9 cellular contexts compared by ENCODE assay signal in genomic region chr7:47979832-47980181, GRCh38. TPM values are rescaled to one million over a fixed set of nuclear protein-coding genes. Genes with fewer than 3 reads are reported as not detected.
A peak's percentile ranks its signal among the peaks of the same experiment; 100 is the strongest.
DNase-seq lines count a peak whose midpoint lies in the region; ATAC-seq and TF ChIP-seq lines count a peak whose summit lies in the region.
"Had no signal": no experiment of that assay in that cellular context is flagged by ENCODE, and none has a peak within 500 bp of the region (broad histone marks: within the 10 kb centered on the region; RNA-seq: fewer than 3 reads in every experiment).

No MANE protein-coding gene starts in this region.

- no peak overlapping the region for H2BK12ac ChIP-seq in mesenchymal stem cell (ENCODE audit: low read length in 2 of 2)

- H2AK5ac ChIP-seq in mesenchymal stem cell (ENCODE audit: low read length, severe bottlenecking), result no peak overlapping the region

- H3K27ac ChIP-seq in cardiac muscle cell (peak overlapping the region; percentile 74), body of pancreas (peak overlapping the region; percentile 79 to 87 (median 83)), mesenchymal stem cell (ENCODE audit: low read length, poor library complexity, severe bottlenecking) (no peak overlapping the region)

- H2BK5ac ChIP-seq in mesenchymal stem cell (ENCODE audit: low read depth, low read length, poor library complexity, severe bottlenecking), result no peak overlapping the region

- no peak overlapping the region for H3K4ac ChIP-seq in mesenchymal stem cell (ENCODE audit: low read depth in 1 of 2, low read length in 2 of 2)

- H4K8ac ChIP-seq in mesenchymal stem cell (ENCODE audit: low read length), result peak overlapping the region; percentile 38

- no peak overlapping the region for H2BK120ac ChIP-seq in mesenchymal stem cell (ENCODE audit: low read depth, low read length)

- H3K18ac ChIP-seq in mesenchymal stem cell (ENCODE audit: low read depth in 1 of 2, low read length in 2 of 2), result no peak overlapping the region

- H3K27me3 Mint-ChIP-seq in type B pancreatic cell, result no peaks in the 10 kb centered on the region

- peak overlapping the region; percentile 99 for H3K4me3 Mint-ChIP-seq in type B pancreatic cell

- no peaks in the 10 kb centered on the region for H3K9me3 Mint-ChIP-seq in type B pancreatic cell

- TF ChIP-seq POLR2A in body of pancreas (IDR thresholded peaks at IDR 0.05), result no peak

- H3K9me3 ChIP-seq in cardiac muscle cell (ENCODE audit: low read depth) (no peaks in the 10 kb centered on the region), body of pancreas (no peaks in the 10 kb centered on the region), mesenchymal stem cell (ENCODE audit: control insufficient read depth, low read length) (no peaks in the 10 kb centered on the region)

- peaks cover 17% of the 10 kb centered on the region for H3K36me3 Mint-ChIP-seq in type B pancreatic cell

- H3K27ac Mint-ChIP-seq in type B pancreatic cell, result no peak overlapping the region

- peak overlapping the region; percentile 84 for H3K4me2 ChIP-seq in mesenchymal stem cell (ENCODE audit: low read length, poor library complexity, severe bottlenecking)

- H3K9ac ChIP-seq in mesenchymal stem cell (ENCODE audit: low read length), result peak overlapping the region; percentile 95

- H3K23ac ChIP-seq in mesenchymal stem cell (ENCODE audit: low read length in 2 of 2), result no peak overlapping the region

- no peak overlapping the region for H3K14ac ChIP-seq in mesenchymal stem cell (ENCODE audit: low read length in 2 of 2)

- H3K4me3 ChIP-seq in cardiac muscle cell, result peak overlapping the region; percentile 34
- H3K4me3 ChIP-seq in body of pancreas, result peak overlapping the region; percentile 65 to 81
- H3K4me3 ChIP-seq in mesenchymal stem cell (ENCODE audit: insufficient read depth in 1 of 2, low read depth in 1 of 2, low read length in 2 of 2), result peak overlapping the region; percentile 76 to 96

- H2AFZ ChIP-seq in mesenchymal stem cell (ENCODE audit: low read depth, low read length), result peak overlapping the region; percentile 88

- H3K36me3 ChIP-seq in cardiac muscle cell (peaks cover 26% of the 10 kb centered on the region), body of pancreas (replicated peaks in 1 of 2; ENCODE audit: insufficient read depth in 1 of 2, low read depth in 2 of 2) (peaks cover 4 to 21% of the 10 kb centered on the region in 2 donors), mesenchymal stem cell (ENCODE audit: control insufficient read depth in 1 of 2, insufficient read depth in 2 of 2, low read depth in 1 of 2, low read length in 2 of 2) (peaks cover 13 to 32% of the 10 kb centered on the region in 2 experiments)

- intact Hi-C loops in cardiac septum (cut with DNase I) (no loop called here), body of pancreas (cut with DNase I) (loop anchor here (5.0 kb wide), 1 partner anchor 112 kb away; no protein-coding TSS in a partner anchor)

- DNase-seq in cardiac muscle cell (ENCODE audit: low read depth in 1 of 2, low spot score in 1 of 2), result no peak
- DNase-seq in cardiac septum (ENCODE audit: low spot score), result no peak
- DNase-seq in body of pancreas, result no peak
- peak; percentile 33 for DNase-seq in mesenchymal stem cell
- DNase-seq in type B pancreatic cell (ENCODE audit: extremely low spot score, unreplicated experiment), result no peak
- no peak for DNase-seq in activated gamma-delta T cell (lab: John Stamatoyannopoulos, UW)
- no peak for DNase-seq in activated CD8-positive, alpha-beta memory T cell treated with anti-CD3 and anti-CD28 coated beads, Interleukin-2, amount 50 U/mL, for 48 hours
- DNase-seq in UCSD-AML1 (lab: John Stamatoyannopoulos, UW; ENCODE audit: unreplicated experiment), result no peak

- peaks cover 12% of the 10 kb centered on the region for H3K79me1 ChIP-seq in mesenchymal stem cell (replicated peaks; ENCODE audit: low read length, poor library complexity, severe bottlenecking)

- H3K4me1 ChIP-seq in cardiac muscle cell (ENCODE audit: low read depth), result peaks cover 6% of the 10 kb centered on the region
- H3K4me1 ChIP-seq in body of pancreas, result peaks cover 11% of the 10 kb centered on the region
- H3K4me1 ChIP-seq in mesenchymal stem cell (ENCODE audit: control insufficient read depth, insufficient read depth, low read depth, low read length), result peaks cover 2% of the 10 kb centered on the region

- no peak overlapping the region for H4K91ac ChIP-seq in mesenchymal stem cell (ENCODE audit: low read length)

- 16 to 17% methylated on average over 7 of the region's 7 CpGs for WGBS in body of pancreas, 2 donors
- 71% methylated on average over 1 of the region's 7 CpGs for WGBS in mesenchymal stem cell

- no peak for TF ChIP-seq CTCF in cardiac muscle cell (IDR thresholded peaks at IDR 0.05; ENCODE audit: low read depth, low read length)
- TF ChIP-seq CTCF in body of pancreas (IDR thresholded peaks at IDR 0.05), result no peak
- TF ChIP-seq CTCF in type B pancreatic cell (conservative IDR thresholded peaks at IDR 0.05), result no peak

- no peaks in the 10 kb centered on the region for H3K27me3 ChIP-seq in cardiac muscle cell
- H3K27me3 ChIP-seq in body of pancreas, result no peaks in the 10 kb centered on the region
- no peaks in the 10 kb centered on the region for H3K27me3 ChIP-seq in mesenchymal stem cell (ENCODE audit: control insufficient read depth in 1 of 2, insufficient read depth in 1 of 2, low read length in 2 of 2)

- H3K4me1 Mint-ChIP-seq in type B pancreatic cell (ENCODE audit: unreplicated experiment), result peaks cover 15% of the 10 kb centered on the region

- no peak overlapping the region for H2BK15ac ChIP-seq in mesenchymal stem cell (ENCODE audit: low read depth, poor library complexity, severe bottlenecking)

- no peak for ATAC-seq in body of pancreas

RNA-seq across cellular contexts. Expression of gene HUS1, which starts 0.4 kb away (rescaled TPM):
- total RNA-seq in cardiac muscle cell (22.3 and 37.4 TPM in 2 replicates), cardiac septum (24.1 TPM), body of pancreas (10 to 100 TPM; 15.2 to 16.9 TPM), type B pancreatic cell (ENCODE audit: low replicate concordance) (26.4 and 34.5 TPM in 2 replicates)
- 19.0 and 19.6 TPM in 2 replicates for polyA plus RNA-seq in cardiac muscle cell
- 23.4 TPM for polyA plus RNA-seq in mesenchymal stem cell (2013, experiment 1 of 2)
- polyA plus RNA-seq in mesenchymal stem cell (2013, experiment 2 of 2), result 22.3 TPM

RNA-seq across cellular contexts. Expression of gene PKD1L1, which starts 31.5 kb away (rescaled TPM):
- total RNA-seq in cardiac muscle cell (0.11 and 0.54 TPM in 2 replicates), cardiac septum (2.5 TPM), body of pancreas (1 to 10 TPM in 1 of 2 donors, under 1 TPM in 1; 0.26 to 4.0 TPM), type B pancreatic cell (ENCODE audit: low replicate concordance) (0.17 and 0.67 TPM in 2 replicates)
- 0.15 and 0.50 TPM in 2 replicates for polyA plus RNA-seq in cardiac muscle cell
- polyA plus RNA-seq in mesenchymal stem cell (2013, experiment 1 of 2), result 0.03 TPM
- polyA plus RNA-seq in mesenchymal stem cell (2013, experiment 2 of 2), result 0.05 TPM

RNA-seq across cellular contexts. Expression of gene SUN3, which starts 49.1 kb away (rescaled TPM):
- total RNA-seq in cardiac muscle cell, result not detected in 2 replicates
- 0.43 and 1.7 TPM in 2 replicates for polyA plus RNA-seq in cardiac muscle cell
- total RNA-seq in cardiac septum, result not detected
- not detected for total RNA-seq in body of pancreas
- polyA plus RNA-seq in mesenchymal stem cell (2013, experiment 1 of 2), result not detected
- not detected for polyA plus RNA-seq in mesenchymal stem cell (2013, experiment 2 of 2)
- total RNA-seq in type B pancreatic cell (ENCODE audit: low replicate concordance), result not detected in 2 replicates
- total RNA-seq: HT1080 had no signal

RNA-seq across cellular contexts. Expression of gene C7orf57, which starts 55.5 kb away (rescaled TPM):
- 0.53 TPM in 1 of 2 replicates, not detected in the other for total RNA-seq in cardiac muscle cell
- 0.11 TPM in 1 of 2 replicates, not detected in the other for polyA plus RNA-seq in cardiac muscle cell
- total RNA-seq in cardiac septum, result not detected
- under 1 TPM in 1 of 2 donors, not detected in 1; 0.26 TPM for total RNA-seq in body of pancreas
- polyA plus RNA-seq in mesenchymal stem cell (2013, experiment 1 of 2), result not detected
- not detected for polyA plus RNA-seq in mesenchymal stem cell (2013, experiment 2 of 2)
- 0.36 and 1.5 TPM in 2 replicates for total RNA-seq in type B pancreatic cell (ENCODE audit: low replicate concordance)
- total RNA-seq: HT1080 had no signal

Comparison
In these comparisons a context has a peak if more than half of its experiments do, and no peak if none do; other contexts are left out.
1. H3K4me3 ChIP-seq: peak in every context shown above with its lines; median percentile 86 in mesenchymal stem cell; 73 in body of pancreas; 34 in cardiac muscle cell.